In genomic region chr12:121568503-121568902, GRCh38 we compare ENCODE assay signal across 24 cellular contexts. TPM values are rescaled to one million over a fixed set of nuclear protein-coding genes. Genes with fewer than 3 reads are reported as not detected.
DNase-seq lines count a peak whose midpoint lies in the region; ATAC-seq, FAIRE-seq and TF ChIP-seq lines count a peak whose summit lies in the region.
"Had no signal": no experiment of that assay in that cellular context is flagged by ENCODE, and none has a peak within 500 bp of the region (broad histone marks: within the 10 kb centered on the region; RNA-seq: fewer than 3 reads in every experiment).

No MANE protein-coding gene starts in this region.

- BruUV-seq in K562 (replicated peaks; lab: Mats Ljungman, UMichigan) = no TSS peak

- H3K27me3 Mint-ChIP-seq in nephron progenitor cell (ENCODE audit: low read depth, poor library complexity) = no peaks in the 10 kb centered on the region

- H3K27ac Mint-ChIP-seq in nephron progenitor cell = peak overlapping the region; percentile 95
- H3K27ac Mint-ChIP-seq: activated naive CD4-positive, alpha-beta T cell treated with anti-CD3 and anti-CD28 coated beads for 36 hours had no signal

- TF ChIP-seq POLR2A in K562 (conservative IDR thresholded peaks at IDR 0.05) (no peak), gastroesophageal sphincter (IDR thresholded peaks at IDR 0.05) (no peak)

- H3K4me2 ChIP-seq in K562 (ENCODE audit: insufficient read depth, low read length) = no peak overlapping the region
- H3K4me2 ChIP-seq: BLaER1 had no signal

- no peak for TF ChIP-seq EP300 in K562 (IDR thresholded peaks at IDR 0.05; ENCODE audit: low read length)
- TF ChIP-seq EP300 in gastroesophageal sphincter (IDR thresholded peaks at IDR 0.05) = no peak

- no peak overlapping the region for H3K4me3 Mint-ChIP-seq in nephron progenitor cell
- H3K4me3 Mint-ChIP-seq: activated naive CD4-positive, alpha-beta T cell treated with anti-CD3 and anti-CD28 coated beads for 36 hours; activated T-cell treated with anti-CD3 and anti-CD28 coated beads, Interleukin-2, amount 50 U/mL, for 4 hours had no signal

- ATAC-seq in Right ventricle myocardium superior (ENCODE audit: poor library complexity) (no peak), K562 (peak; percentile 70), upper lobe of right lung (no peak), gastroesophageal sphincter (no peak)
- ATAC-seq: activated T-cell treated with anti-CD3 and anti-CD28 coated beads, Interleukin-2, amount 50 U/mL, for 4 hours had no signal

- CTCF ChIA-PET in K562 (lab: Yijun Ruan, JAX; ENCODE audit: low intra/inter-chr PET ratio) = no interaction called here

- in situ Hi-C loops in K562 (cut with MboI) = no loop called here

- WGBS in K562 (ENCODE audit: insufficient coverage, low coverage, missing lambda C conversion rate) = 44% methylated on average over 7 of the region's 7 CpGs
- WGBS in small intestine, 3 donors = 58 to 84% (median 78%) methylated on average over 7 of the region's 7 CpGs
- WGBS in gastroesophageal sphincter (ENCODE audit: low coverage in 1 of 2), 2 donors = 43 to 46% methylated on average over 5 to 7 of the region's 7 CpGs

- peaks cover 13% of the 10 kb centered on the region for H3K36me3 ChIP-seq in left ventricle myocardium inferior
- no peaks in the 10 kb centered on the region for H3K36me3 ChIP-seq in K562 (ENCODE audit: control insufficient read depth, insufficient read depth, low read length)
- no peaks in the 10 kb centered on the region for H3K36me3 ChIP-seq in upper lobe of right lung
- H3K36me3 ChIP-seq in small intestine (ENCODE audit: control insufficient read depth in 2 of 2, insufficient read depth in 2 of 2, low read length in 2 of 2) = no peaks in the 10 kb centered on the region
- H3K36me3 ChIP-seq in gastroesophageal sphincter = peaks cover 0 to 16% of the 10 kb centered on the region in 2 donors

- H3K9ac ChIP-seq in K562 (ENCODE audit: insufficient read depth in 1 of 2, low read depth in 2 of 2, low read length in 2 of 2) = no peak overlapping the region
- H3K9ac ChIP-seq: BLaER1 had no signal

- H3K4me1 ChIP-seq in left ventricle myocardium inferior (peaks cover 21% of the 10 kb centered on the region), K562 (replicated peaks in 1 of 2; ENCODE audit: control insufficient read depth in 2 of 2, insufficient read depth in 2 of 2, low read length in 2 of 2) (peaks cover 0 to 5% of the 10 kb centered on the region in 2 experiments; a peak in 2 of 5 replicates), upper lobe of right lung (peaks cover 6% of the 10 kb centered on the region), small intestine (ENCODE audit: control insufficient read depth in 2 of 2, insufficient read depth in 1 of 2, low read depth in 1 of 2, low read length in 1 of 2) (no peaks in the 10 kb centered on the region), gastroesophageal sphincter (peaks cover 0 to 22% (median 12%) of the 10 kb centered on the region in 3 donors)

- H3K9me3 ChIP-seq in left ventricle myocardium inferior (replicated peaks) (no peaks in the 10 kb centered on the region), K562 (replicated peaks; ENCODE audit: control insufficient read depth, insufficient read depth, low read depth, low read length) (no peaks in the 10 kb centered on the region), upper lobe of right lung (no peaks in the 10 kb centered on the region), small intestine (ENCODE audit: control insufficient read depth, low read depth) (no peaks in the 10 kb centered on the region), gastroesophageal sphincter (no peaks in the 10 kb centered on the region)
- H3K9me3 ChIP-seq: BLaER1, suprapubic skin had no signal

- POLR2A ChIA-PET in K562 (lab: Yijun Ruan, JAX) = interaction anchor here (0.6 to 2.5 kb wide), 2 partner anchors 11 to 53 kb away, joined by 3 to 11 read pairs; no protein-coding TSS in a partner anchor

- H3K4me1 Mint-ChIP-seq in nephron progenitor cell = peaks cover 43% of the 10 kb centered on the region

- no peak overlapping the region for H3K4me3 ChIP-seq in left ventricle myocardium inferior
- H3K4me3 ChIP-seq in K562 = no peak overlapping the region
- no peak overlapping the region for H3K4me3 ChIP-seq in upper lobe of right lung
- H3K4me3 ChIP-seq in small intestine (ENCODE audit: low read depth in 1 of 2, low read length in 2 of 2) = no peak overlapping the region
- no peak overlapping the region for H3K4me3 ChIP-seq in gastroesophageal sphincter
- H3K4me3 ChIP-seq: BLaER1, SK-N-MC, suprapubic skin had no signal

- no peaks in the 10 kb centered on the region for H4K20me1 ChIP-seq in K562 (replicated peaks; ENCODE audit: control insufficient read depth, insufficient read depth, low read length)
- H4K20me1 ChIP-seq: BLaER1 had no signal

- DNase-seq in left ventricle myocardium inferior (no peak), Right ventricle myocardium superior (no peak), K562 (ENCODE audit: extremely low read depth in 1 of 4, low spot score in 3 of 4) (no peak), nephron progenitor cell (no peak), upper lobe of right lung (no peak), small intestine (no peak)
- no peak for DNase-seq in stimulated activated CD4-positive, alpha-beta T cell treated with anti-CD3 and anti-CD28 coated beads, Interleukin-1b, Interleukin-23, amount 100 ng/mL, for 48 hours
- DNase-seq: activated CD8-positive, alpha-beta memory T cell treated with anti-CD3 and anti-CD28 coated beads for 24 hours; activated naive CD4-positive, alpha-beta T cell treated with anti-CD3 and anti-CD28 coated beads for 36 hours; activated T-cell treated with anti-CD3 and anti-CD28 coated beads, Interleukin-2, amount 50 U/mL, for 4 hours; DMS 273 treated with DMSO at 0.1 percent for 48 hours; effector memory CD4-positive, alpha-beta T cell; glutamatergic neuron; midbrain; NCI-H187; NCI-H226; retina had no signal

- H3K79me2 ChIP-seq in K562 (ENCODE audit: control insufficient read depth, insufficient read depth, low read length) = no peaks in the 10 kb centered on the region

- no peak for TF ChIP-seq RAD21 in K562 (CRISPR knock-in tag; conservative IDR thresholded peaks at IDR 0.05 in 1 of 2, IDR thresholded peaks at IDR 0.05 in 1 of 2)

- intact Hi-C loops in left ventricle myocardium inferior (cut with micrococcal nuclease) (no loop called here), Right ventricle myocardium superior (cut with DNase I) (no loop called here), K562 (cut with micrococcal nuclease) (no loop called here), upper lobe of right lung (cut with DNase I) (no loop called here)

- FAIRE-seq in K562 (lab: Jason Lieb, UNC) (peak; percentile 75), small intestine (lab: Jason Lieb, UNC) (no peak)
- FAIRE-seq: A204.1, G401.6, RCC 7860 had no signal

- TF ChIP-seq CTCF in left ventricle myocardium inferior (IDR thresholded peaks at IDR 0.05; ENCODE audit: borderline replicate concordance) (no peak), K562 (IDR thresholded peaks at IDR 0.05 in 2 of 3, conservative IDR thresholded peaks at IDR 0.05 in 1 of 3; ENCODE audit: insufficient read depth in 2 of 3, low read depth in 1 of 3, low read length in 3 of 3) (no peak), nephron progenitor cell (IDR thresholded peaks at IDR 0.05) (no peak), upper lobe of right lung (IDR thresholded peaks at IDR 0.05) (no peak), gastroesophageal sphincter (IDR thresholded peaks at IDR 0.05) (no peak)

- H3K36me3 Mint-ChIP-seq in nephron progenitor cell (ENCODE audit: low read depth) = peaks cover 69% of the 10 kb centered on the region

- H3K27me3 ChIP-seq in left ventricle myocardium inferior (ENCODE audit: low read depth) (no peaks in the 10 kb centered on the region), K562 (ENCODE audit: control insufficient read depth in 2 of 2, insufficient read depth in 2 of 2, low read length in 2 of 2) (no peaks in the 10 kb centered on the region), upper lobe of right lung (no peaks in the 10 kb centered on the region), small intestine (ENCODE audit: control insufficient read depth in 2 of 2, insufficient read depth in 2 of 2, low read length in 2 of 2) (no peaks in the 10 kb centered on the region), gastroesophageal sphincter (no peaks in the 10 kb centered on the region)
- H3K27me3 ChIP-seq: BLaER1, suprapubic skin had no signal

- no peaks in the 10 kb centered on the region for H3K9me1 ChIP-seq in K562 (ENCODE audit: control insufficient read depth, insufficient read depth, low read length)

- H3K9me3 Mint-ChIP-seq in nephron progenitor cell = peaks cover 13% of the 10 kb centered on the region
- H3K9me3 Mint-ChIP-seq: activated naive CD4-positive, alpha-beta T cell treated with anti-CD3 and anti-CD28 coated beads for 36 hours; activated T-cell treated with anti-CD3 and anti-CD28 coated beads, Interleukin-2, amount 50 U/mL, for 4 hours had no signal

- peak overlapping the region; percentile 45 for H3K27ac ChIP-seq in left ventricle myocardium inferior (replicated peaks)
- no peak overlapping the region for H3K27ac ChIP-seq in K562 (ENCODE audit: extremely low read depth, low read depth, low read length)
- peak overlapping the region; percentile 13 for H3K27ac ChIP-seq in upper lobe of right lung
- H3K27ac ChIP-seq in small intestine (ENCODE audit: low read depth in 1 of 2, low read length in 1 of 2) = no peak overlapping the region
- peak overlapping the region in 2 of 4 donors; percentile 60 to 67 for H3K27ac ChIP-seq in gastroesophageal sphincter
- H3K27ac ChIP-seq: BLaER1, SK-N-MC, suprapubic skin had no signal

- peak overlapping the region; percentile 49; the same call in 1 of the 2 replicates for H2AFZ ChIP-seq in K562 (ENCODE audit: low read depth, low read length)

RNA-seq across cellular contexts. Expression of gene KDM2B, which starts 12.3 kb away (rescaled TPM):
- total RNA-seq in left ventricle myocardium inferior (13.0 TPM), Right ventricle myocardium superior (10.3 TPM), K562 (2014; rRNA removed) (29.3 and 37.4 TPM in 2 replicates), K562 (2014; rRNA removed; fragmentation: Illumina TruSeq; extraction: Trizol) (19.9 and 20.7 TPM in 2 replicates), K562 (2015; rRNA removed; fragmentation: Illumina TruSeq; extraction: Trizol) (22.5 and 23.0 TPM in 2 replicates), K562 (2021) (46.8 and 50.5 TPM in 2 replicates), upper lobe of right lung (35.4 TPM), gastroesophageal sphincter (10 to 100 TPM in 3 of 4 donors, 1 to 10 TPM in 1; 10.0 to 26.5 (median 15.0) TPM)
- total RNA-seq in K562 (2011; cell fraction: chromatin; rRNA removed; ENCODE audit: low replicate concordance) = 59.2 and 97.9 TPM in 2 replicates
- total RNA-seq in K562 (2011; cell fraction: nucleolus; rRNA removed) = 48.7 and 51.7 TPM in 2 replicates
- 38.8 and 40.4 TPM in 2 replicates for total RNA-seq in K562 (2011; cell fraction: nucleoplasm; rRNA removed)
- polyA plus RNA-seq in K562 (2011; rRNA removed) (17.8 and 29.3 TPM in 2 replicates), K562 (2014; fragmentation: Illumina TruSeq; extraction: Trizol) (29.2 and 41.2 TPM in 2 replicates), K562 (2014; fragmentation: Nextera tagmentation; extraction: Ambion mirVana) (1 to 10 TPM; 7.4 to 9.1 TPM), K562 (2014; rRNA removed) (29.4 and 33.6 TPM in 2 replicates), small intestine (10 to 100 TPM in 1 of 3 donors, 1 to 10 TPM in 2; 7.6 to 14.7 (median 8.9) TPM)
- 17.5 and 31.8 TPM in 2 replicates for polyA plus RNA-seq in K562 (2011; cell fraction: cytosol; rRNA removed)
- polyA plus RNA-seq in K562 (2011; cell fraction: nucleus; rRNA removed) = 86.1 and 88.9 TPM in 2 replicates
- polyA plus RNA-seq in K562 (2012) = 41.7 and 43.1 TPM in 2 replicates
- polyA minus RNA-seq in K562 (2011; rRNA and poly(A)+ RNA removed) = 24.6 and 35.2 TPM in 2 replicates
- polyA minus RNA-seq in K562 (2011; cell fraction: cytosol; rRNA and poly(A)+ RNA removed) = 19.4 and 32.6 TPM in 2 replicates
- polyA minus RNA-seq in K562 (2011; cell fraction: nucleus; rRNA and poly(A)+ RNA removed) = 17.5 and 27.2 TPM in 2 replicates

RNA-seq across cellular contexts. Expression of gene ORAI1, which starts 57.8 kb away (rescaled TPM):
- total RNA-seq in left ventricle myocardium inferior (11.4 TPM), Right ventricle myocardium superior (9.6 TPM), K562 (2014; rRNA removed) (9.8 and 13.2 TPM in 2 replicates), K562 (2014; rRNA removed; fragmentation: Illumina TruSeq; extraction: Trizol) (2.2 and 2.6 TPM in 2 replicates), K562 (2015; rRNA removed; fragmentation: Illumina TruSeq; extraction: Trizol) (9.3 and 9.4 TPM in 2 replicates), K562 (2021) (23.8 and 24.4 TPM in 2 replicates), upper lobe of right lung (32.4 TPM), gastroesophageal sphincter (10 to 100 TPM in 3 of 4 donors, 1 to 10 TPM in 1; 8.7 to 15.5 (median 12.6) TPM)
- 8.2 and 28.4 TPM in 2 replicates for total RNA-seq in K562 (2011; cell fraction: chromatin; rRNA removed; ENCODE audit: low replicate concordance)
- 44.5 and 57.0 TPM in 2 replicates for total RNA-seq in K562 (2011; cell fraction: nucleolus; rRNA removed)
- total RNA-seq in K562 (2011; cell fraction: nucleoplasm; rRNA removed) = 25.6 and 29.5 TPM in 2 replicates
- polyA plus RNA-seq in K562 (2011; rRNA removed) (9.3 and 15.7 TPM in 2 replicates), K562 (2014; fragmentation: Illumina TruSeq; extraction: Trizol) (5.5 and 16.0 TPM in 2 replicates), K562 (2014; fragmentation: Nextera tagmentation; extraction: Ambion mirVana) (1 to 10 TPM; 2.9 to 3.7 TPM), K562 (2014; rRNA removed) (18.1 and 26.9 TPM in 2 replicates), small intestine (10 to 100 TPM; 16.1 to 51.4 (median 30.8) TPM)
- polyA plus RNA-seq in K562 (2011; cell fraction: cytosol; rRNA removed) = 18.2 and 58.0 TPM in 2 replicates
- polyA plus RNA-seq in K562 (2011; cell fraction: nucleus; rRNA removed) = 9.6 and 14.9 TPM in 2 replicates
- polyA plus RNA-seq in K562 (2012) = 25.0 and 36.1 TPM in 2 replicates
- 5.4 and 7.7 TPM in 2 replicates for polyA minus RNA-seq in K562 (2011; rRNA and poly(A)+ RNA removed)
- 29.4 and 32.0 TPM in 2 replicates for polyA minus RNA-seq in K562 (2011; cell fraction: cytosol; rRNA and poly(A)+ RNA removed)
- 7.9 and 9.3 TPM in 2 replicates for polyA minus RNA-seq in K562 (2011; cell fraction: nucleus; rRNA and poly(A)+ RNA removed)

Comparison
In these comparisons a context has a peak if more than half of its experiments do, and no peak if none do; other contexts are left out.
1. H3K27ac ChIP-seq: peak in left ventricle myocardium inferior (single experiment) and upper lobe of right lung (single experiment); none in K562 (single experiment) and small intestine (0 of 2).